In genomic region chr10:15141136-15142067, GRCh38 we compare ENCODE assay signal across 8 cellular contexts. TPM values are rescaled to one million over a fixed set of nuclear protein-coding genes. Genes with fewer than 3 reads are reported as not detected.
DNase-seq lines count a peak whose midpoint lies in the region; ATAC-seq and TF ChIP-seq lines count a peak whose summit lies in the region.

No MANE protein-coding gene starts in this region.

- H3K4me1 Mint-ChIP-seq in immature natural killer cell = peaks cover 41 to 47% of the 10 kb centered on the region in 2 donors
- peaks cover 51% of the 10 kb centered on the region for H3K4me1 Mint-ChIP-seq in HFFc6 (ENCODE audit: low read depth)

- H3K4me3 Mint-ChIP-seq in immature natural killer cell (peak overlapping the region in 1 of 5 donors; percentile 22), HFFc6 (no peak overlapping the region)

- no peak for TF ChIP-seq CTCF in HFFc6 (IDR thresholded peaks at IDR 0.05)

- H3K36me3 Mint-ChIP-seq in immature natural killer cell = peaks cover 4 to 26% (median 11%) of the 10 kb centered on the region in 3 donors
- H3K36me3 Mint-ChIP-seq in HFFc6 (ENCODE audit: low read depth) = peaks cover 39% of the 10 kb centered on the region

- H3K27ac Mint-ChIP-seq in immature natural killer cell = peak overlapping the region in 5 of 6 donors; percentile 10 to 50 (median 42)
- H3K27ac Mint-ChIP-seq in HFFc6 = no peak overlapping the region

- H3K27me3 Mint-ChIP-seq in immature natural killer cell (ENCODE audit: low read depth in 3 of 3) (peaks cover 0 to 3% (median 0%) of the 10 kb centered on the region in 3 donors), HFFc6 (ENCODE audit: insufficient read depth) (no peaks in the 10 kb centered on the region)

- H3K9me3 Mint-ChIP-seq in immature natural killer cell (no peaks in the 10 kb centered on the region), HFFc6 (no peaks in the 10 kb centered on the region)

- peak; percentile 11 to 35 for DNase-seq in NCI-H526 (lab: John Stamatoyannopoulos, UW)
- no peak for DNase-seq in immature natural killer cell
- no peak for DNase-seq in RPMI8226
- DNase-seq in NCI-H1092 (lab: John Stamatoyannopoulos, UW) = no peak
- no peak for DNase-seq in HFFc6
- no peak for DNase-seq in SK-N-DZ (ENCODE audit: low spot score)

- ATAC-seq in GM18511 (IDR thresholded peaks at IDR 0.05; ENCODE audit: unreplicated experiment) = peak; percentile 97
- ATAC-seq in HG02588 (IDR thresholded peaks at IDR 0.05; ENCODE audit: unreplicated experiment) = peak; percentile 86

RNA-seq across cellular contexts. Expression of gene NMT2, which starts 27.1 kb away (rescaled TPM):
- polyA plus RNA-seq in immature natural killer cell = 10 to 100 TPM; 22.2 to 38.0 (median 24.7) TPM
- total RNA-seq in HFFc6 (2021; fragmentation: NEBNext Ultra II Directional; extraction: Animal tissue kit (Norgen Biotek cat#: 25700)) = 10 to 100 TPM; 29.4 to 67.3 (median 62.6) TPM
- polyA plus RNA-seq in SK-N-DZ (2014; cell fraction: cytosol; rRNA removed) = 10.8 and 13.0 TPM in 2 replicates
- 11.3 and 15.0 TPM in 2 replicates for polyA plus RNA-seq in SK-N-DZ (2014; cell fraction: nucleus; rRNA removed)

RNA-seq across cellular contexts. Expression of gene RPP38, which starts 44.2 kb away (rescaled TPM):
- polyA plus RNA-seq in immature natural killer cell = 10 to 100 TPM; 20.6 to 24.3 (median 22.2) TPM
- total RNA-seq in HFFc6 (2021; fragmentation: NEBNext Ultra II Directional; extraction: Animal tissue kit (Norgen Biotek cat#: 25700)) = 10 to 100 TPM; 10.8 to 14.2 (median 11.4) TPM
- 8.8 and 9.0 TPM in 2 replicates for polyA plus RNA-seq in SK-N-DZ (2014; cell fraction: cytosol; rRNA removed)
- polyA plus RNA-seq in SK-N-DZ (2014; cell fraction: nucleus; rRNA removed) = 6.6 and 7.0 TPM in 2 replicates

RNA-seq across cellular contexts. Expression of gene ACBD7, which starts 52.8 kb away (rescaled TPM):
- not detected for polyA plus RNA-seq in immature natural killer cell
- under 1 TPM; 0.54 to 0.96 (median 0.80) TPM for total RNA-seq in HFFc6 (2021; fragmentation: NEBNext Ultra II Directional; extraction: Animal tissue kit (Norgen Biotek cat#: 25700))
- 12.1 and 16.7 TPM in 2 replicates for polyA plus RNA-seq in SK-N-DZ (2014; cell fraction: cytosol; rRNA removed)
- polyA plus RNA-seq in SK-N-DZ (2014; cell fraction: nucleus; rRNA removed) = 2.6 and 2.7 TPM in 2 replicates

Comparison
In these comparisons a context has a peak if more than half of its experiments do, and no peak if none do; other contexts are left out.
1. DNase-seq: peak in NCI-H526 (2 of 2); none in immature natural killer cell (0 of 3), RPMI8226 (single experiment), NCI-H1092 (single experiment), HFFc6 (single experiment) and SK-N-DZ (single experiment).